30 cellular contexts compared by ENCODE assay signal in the genomic region with DNA sequence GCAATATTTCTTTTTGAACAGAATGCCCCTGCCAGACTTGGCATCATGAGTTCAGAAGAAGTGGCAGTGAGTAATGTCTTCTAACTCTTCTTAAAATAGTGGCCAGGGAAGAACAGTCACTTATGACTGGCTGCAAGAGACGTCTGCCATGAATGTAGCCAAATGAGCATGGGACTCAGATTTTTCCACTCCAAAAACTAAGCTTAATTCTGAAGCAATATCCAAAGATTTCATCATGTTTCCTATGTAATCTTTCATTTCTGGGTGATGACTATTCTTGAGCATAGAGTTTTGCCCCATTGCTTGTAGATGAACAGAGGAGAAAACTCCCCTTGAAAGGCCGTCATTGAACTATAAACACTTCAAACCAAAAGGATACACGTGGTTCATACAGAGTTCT. TPM values are rescaled to one million over a fixed set of nuclear protein-coding genes. Genes with fewer than 3 reads are reported as not detected.
A peak's percentile ranks its signal among the peaks of the same experiment; 100 is the strongest.
DNase-seq lines count a peak whose midpoint lies in the region; ATAC-seq, FAIRE-seq and TF ChIP-seq lines count a peak whose summit lies in the region.
"Had no signal": no experiment of that assay in that cellular context is flagged by ENCODE, and none has a peak within 500 bp of the region (broad histone marks: within the 10 kb centered on the region; RNA-seq: fewer than 3 reads in every experiment).

No MANE protein-coding gene starts in this region.

- H3K4me3 ChIP-seq in AG10803 (ENCODE audit: low read length) = no peak overlapping the region
- no peak overlapping the region for H3K4me3 ChIP-seq in endodermal cell (ENCODE audit: low read length)
- H3K4me3 ChIP-seq: gastroesophageal sphincter, upper lobe of left lung had no signal

- H3K27ac Mint-ChIP-seq in endodermal cell = no peak overlapping the region
- H3K27ac Mint-ChIP-seq: brain; dendritic cell treated with granulocyte-macrophage colony-stimulating factor and Interleukin-4, amounts not matched to agents 40 ng/mL and 50 ng/mL, for 4 days; H9; stimulated activated naive CD8-positive, alpha-beta T cell treated with anti-CD3 and anti-CD28 coated beads, Interleukin-15, amount 100 ng/mL, for 72 hours had no signal

- H3K27ac ChIP-seq in endodermal cell (ENCODE audit: low read depth, low read length) = no peak overlapping the region
- H3K27ac ChIP-seq: gastroesophageal sphincter, neutrophil, RWPE1, upper lobe of left lung had no signal

- H3K4me1 Mint-ChIP-seq in endodermal cell = peaks cover 17% of the 10 kb centered on the region
- H3K4me1 Mint-ChIP-seq: CD14-positive monocyte; stimulated activated naive CD8-positive, alpha-beta T cell treated with anti-CD3 and anti-CD28 coated beads, Interleukin-15, amount 100 ng/mL, for 72 hours had no signal

- 57 to 100% methylated on average over 1 to 3 of the region's 3 CpGs for WGBS in endodermal cell (ENCODE audit: insufficient coverage in 1 of 2, insufficient read length in 1 of 2), 2 experiments

- TF ChIP-seq CTCF in AG10803 (conservative IDR thresholded peaks at IDR 0.05; ENCODE audit: low read length) (no peak), omental fat pad (IDR thresholded peaks at IDR 0.05) (no peak), endodermal cell (conservative IDR thresholded peaks at IDR 0.05) (no peak)

- no peaks in the 10 kb centered on the region for H3K36me3 ChIP-seq in endodermal cell (ENCODE audit: control insufficient read depth, insufficient read depth, low read length)
- H3K36me3 ChIP-seq: gastroesophageal sphincter, neutrophil, upper lobe of left lung had no signal

- no peaks in the 10 kb centered on the region for H3K9me3 Mint-ChIP-seq in endodermal cell
- H3K9me3 Mint-ChIP-seq: dendritic cell treated with granulocyte-macrophage colony-stimulating factor and Interleukin-4, amounts not matched to agents 40 ng/mL and 50 ng/mL, for 4 days; H9; stimulated activated naive CD8-positive, alpha-beta T cell treated with anti-CD3 and anti-CD28 coated beads, Interleukin-15, amount 100 ng/mL, for 72 hours had no signal

- H3K4me3 Mint-ChIP-seq in endodermal cell = no peak overlapping the region
- H3K4me3 Mint-ChIP-seq: brain; CD14-positive monocyte; dendritic cell treated with granulocyte-macrophage colony-stimulating factor and Interleukin-4, amounts not matched to agents 40 ng/mL and 50 ng/mL, for 4 days; H9; stimulated activated naive CD8-positive, alpha-beta T cell treated with anti-CD3 and anti-CD28 coated beads, Interleukin-15, amount 100 ng/mL, for 72 hours had no signal

- no peak overlapping the region for H3K9ac ChIP-seq in endodermal cell (ENCODE audit: extremely low read depth, low read length, poor library complexity, severe bottlenecking)

- peak; percentile 49 for DNase-seq in AG10803 (ENCODE audit: low read depth)
- peak; percentile 11 for DNase-seq in LHCN-M2 (ENCODE audit: low read depth)
- DNase-seq in fibroblast of gingiva (ENCODE audit: low read depth) = peak; percentile 50
- no peak for DNase-seq in omental fat pad (ENCODE audit: low spot score)
- DNase-seq in frontal cortex (ENCODE audit: low spot score in 2 of 2) = no peak
- no peak for DNase-seq in mesenteric fat pad (ENCODE audit: low spot score)
- no peak for DNase-seq in endodermal cell
- DNase-seq in NCI-H1436 treated with DMSO at 0.1 percent for 48 hours (lab: John Stamatoyannopoulos, UW) = no peak
- DNase-seq: activated CD4-positive, alpha-beta T cell treated with anti-CD3 and anti-CD28 coated beads, Interleukin-2, amount 50 U/mL, for 4 hours; activated CD8-positive, alpha-beta memory T cell treated with anti-CD3 and anti-CD28 coated beads, Interleukin-2, amount 50 U/mL, for 48 hours; activated effector memory CD4-positive, alpha-beta T cell treated with Interleukin-2 at 50 U/mL for 16 hours; H9; KBM-7; kidney; NCI-H1694 treated with DMSO at 0.1 percent for 48 hours; NCI-H69; right cardiac atrium; stimulated activated naive CD8-positive, alpha-beta T cell treated with anti-CD3 and anti-CD28 coated beads, Interleukin-15, amount 100 ng/mL, for 72 hours; upper lobe of left lung had no signal

- no peaks in the 10 kb centered on the region for H3K36me3 Mint-ChIP-seq in endodermal cell (ENCODE audit: low read depth)
- H3K36me3 Mint-ChIP-seq: brain, CD14-positive monocyte had no signal

- peak; percentile 77 for ATAC-seq in omental fat pad (ENCODE audit: low FRiP score)
- ATAC-seq: gastroesophageal sphincter; right cardiac atrium; SK-N-SH treated with all-trans-retinoic acid at 6 μM for 48 hours; stimulated activated naive CD8-positive, alpha-beta T cell treated with anti-CD3 and anti-CD28 coated beads, Interleukin-15, amount 100 ng/mL, for 72 hours had no signal

- no peaks in the 10 kb centered on the region for H3K27me3 Mint-ChIP-seq in endodermal cell (ENCODE audit: insufficient read depth)
- H3K27me3 Mint-ChIP-seq: brain; dendritic cell treated with granulocyte-macrophage colony-stimulating factor and Interleukin-4, amounts not matched to agents 40 ng/mL and 50 ng/mL, for 4 days; stimulated activated naive CD8-positive, alpha-beta T cell treated with anti-CD3 and anti-CD28 coated beads, Interleukin-15, amount 100 ng/mL, for 72 hours had no signal

- no peaks in the 10 kb centered on the region for H3K27me3 ChIP-seq in endodermal cell (ENCODE audit: control insufficient read depth, insufficient read depth, low read length, poor library complexity, severe bottlenecking)
- H3K27me3 ChIP-seq: gastroesophageal sphincter, neutrophil, upper lobe of left lung had no signal

- no peaks in the 10 kb centered on the region for H3K9me3 ChIP-seq in endodermal cell (ENCODE audit: control insufficient read depth, low read length)
- H3K9me3 ChIP-seq: gastroesophageal sphincter, neutrophil, upper lobe of left lung had no signal

- no peak for FAIRE-seq in frontal cortex (lab: Jason Lieb, UNC)
- FAIRE-seq: D721Med, kidney had no signal

- no peaks in the 10 kb centered on the region for H3K4me1 ChIP-seq in endodermal cell (ENCODE audit: control insufficient read depth, insufficient read depth, low read length)
- H3K4me1 ChIP-seq: gastroesophageal sphincter, upper lobe of left lung had no signal

RNA-seq across cellular contexts. Expression of a gene that starts 11.8 kb away (rescaled TPM):
- total RNA-seq in LHCN-M2 (2014; rRNA removed) = not detected in 2 replicates
- not detected for polyA plus RNA-seq in LHCN-M2 (2012)
- total RNA-seq in omental fat pad = not detected
- total RNA-seq in frontal cortex = 1.2 TPM
- total RNA-seq in mesenteric fat pad = not detected
- total RNA-seq in endodermal cell = not detected
- polyA plus RNA-seq in endodermal cell (2013, experiment 1 of 2) = 0.18 TPM
- polyA plus RNA-seq in endodermal cell (2013, experiment 2 of 2) = 0.33 TPM
- total RNA-seq: gastroesophageal sphincter, H9, kidney, lung microvascular endothelial cell, myocyte, right cardiac atrium, upper lobe of left lung had no signal
- polyA plus RNA-seq: CD14-positive monocyte, right cardiac atrium had no signal

RNA-seq across cellular contexts. Expression of a gene that starts 24.7 kb away (rescaled TPM):
- 0.06 TPM in 2 replicates for total RNA-seq in LHCN-M2 (2014; rRNA removed)
- polyA plus RNA-seq in LHCN-M2 (2012) = 0.01 TPM
- not detected for total RNA-seq in omental fat pad
- under 0.01 TPM for total RNA-seq in frontal cortex
- not detected for total RNA-seq in mesenteric fat pad
- total RNA-seq in endodermal cell = not detected
- polyA plus RNA-seq in endodermal cell (2013, experiment 1 of 2) = not detected
- polyA plus RNA-seq in endodermal cell (2013, experiment 2 of 2) = not detected
- total RNA-seq: A673, H9, lung microvascular endothelial cell had no signal
- polyA plus RNA-seq: CD14-positive monocyte had no signal

Comparison
In these comparisons a context has a peak if more than half of its experiments do, and no peak if none do; other contexts are left out.
1. DNase-seq: peak in AG10803 (single experiment), LHCN-M2 (single experiment) and fibroblast of gingiva (single experiment); none in omental fat pad (single experiment), frontal cortex (0 of 2), mesenteric fat pad (single experiment), endodermal cell (single experiment) and NCI-H1436 treated with DMSO at 0.1 percent for 48 hours (single experiment).